Comparison of ENCODE assay signal across 25 cellular contexts in genomic region chr5:55620781-55621180, GRCh38.
DNase-seq lines count a peak whose midpoint lies in the region; ATAC-seq and TF ChIP-seq lines count a peak whose summit lies in the region.
"Had no signal": no experiment of that assay in that cellular context is flagged by ENCODE, and none has a peak within 500 bp of the region (broad histone marks: within the 10 kb centered on the region; RNA-seq: fewer than 3 reads in every experiment).

No MANE protein-coding gene starts in this region.

- TF ChIP-seq CTCF in Peyer's patch (IDR thresholded peaks at IDR 0.05) (no peak), nephron (IDR thresholded peaks at IDR 0.05; ENCODE audit: unreplicated experiment in 3 of 3) (no peak)

- H3K4me1 ChIP-seq in Peyer's patch: no peaks in the 10 kb centered on the region
- H3K4me1 ChIP-seq in subcutaneous abdominal adipose tissue (ENCODE audit: control insufficient read depth in 5 of 5, insufficient read depth in 5 of 5, low read length in 5 of 5): peaks cover 0 to 11% (median 7%) of the 10 kb centered on the region in 5 donors

- peak overlapping the region; percentile 16 to 65 (median 27) for H3K27ac Mint-ChIP-seq in nephron
- H3K27ac Mint-ChIP-seq: activated naive CD4-positive, alpha-beta T cell treated with anti-CD3 and anti-CD28 coated beads, Interleukin-2, amount 50 U/mL, for 72 hours; activated T-helper 2 cell treated with anti-CD3 and anti-CD28 coated beads, Interferon-gamma antibody, Interleukin-2, Interleukin-4, amounts not matched to agents 10 μg/mL and 5 μg/mL and 100 μg/mL, durations not matched to agents 14 hours and 24 hours and 36 hours; naive B cell; stimulated activated naive B cell treated with anti-CD40 and anti-IgM and Interleukin-4, amounts not matched to agents 10 μg/mL and 1 μg/mL and 100 μg/mL, for 72 hours had no signal

- H3K27ac ChIP-seq in Peyer's patch (peak overlapping the region; percentile 22 to 60 (median 41)), subcutaneous abdominal adipose tissue (ENCODE audit: low read depth, low read length) (peak overlapping the region; percentile 15)
- H3K27ac ChIP-seq: skin epidermis had no signal

- no peak for TF ChIP-seq POLR2A in Peyer's patch (IDR thresholded peaks at IDR 0.05)

- H3K27me3 Mint-ChIP-seq in nephron (ENCODE audit: low read depth): no peaks in the 10 kb centered on the region
- H3K27me3 Mint-ChIP-seq: naive B cell; stimulated activated naive B cell treated with anti-CD40 and anti-IgM and Interleukin-4, amounts not matched to agents 10 μg/mL and 1 μg/mL and 100 μg/mL, for 72 hours had no signal

- no peak overlapping the region for H3K9ac ChIP-seq in subcutaneous abdominal adipose tissue (ENCODE audit: low read length in 5 of 5)

- H3K4me1 Mint-ChIP-seq in nephron: peaks cover 25% of the 10 kb centered on the region
- H3K4me1 Mint-ChIP-seq: naive B cell; stimulated activated naive B cell treated with anti-CD40 and anti-IgM and Interleukin-4, amounts not matched to agents 10 μg/mL and 1 μg/mL and 100 μg/mL, for 72 hours had no signal

- H3K9me3 ChIP-seq in Peyer's patch: no peaks in the 10 kb centered on the region
- H3K9me3 ChIP-seq in subcutaneous abdominal adipose tissue (ENCODE audit: control insufficient read depth in 5 of 5, low read length in 5 of 5): no peaks in the 10 kb centered on the region
- H3K9me3 ChIP-seq: MG63 had no signal

- DNase-seq in Peyer's patch (no peak), left lobe of liver (ENCODE audit: low spot score) (no peak), NCI-H146 (lab: John Stamatoyannopoulos, UW) (no peak), HK-2 (ENCODE audit: unreplicated experiment) (no peak)
- no peak for DNase-seq in NK-92 treated with Interleukin-12 subunit alpha and Interleukin-12 subunit beta, amount 100 ng/mL, for 24 hours (lab: John Stamatoyannopoulos, UW)
- DNase-seq in activated naive CD4-positive, alpha-beta T cell (lab: John Stamatoyannopoulos, UW): no peak
- DNase-seq: activated CD4-positive, alpha-beta T cell treated with anti-CD3 and anti-CD28 coated beads for 4 hours; activated T-cell treated with anti-CD3 and anti-CD28 coated beads for 4 hours; DMS153; GOT3; hippocampal formation; KG1; left cardiac atrium; mesendoderm; MG63; naive B cell; NCI-H2029 treated with DMSO at 0.1 percent for 48 hours; NCI-H524 treated with DMSO at 0.1 percent for 48 hours; SIG-M5; stimulated activated naive B cell treated with anti-CD40 and anti-IgM and Interleukin-4, amounts not matched to agents 10 μg/mL and 1 μg/mL and 100 μg/mL, for 72 hours had no signal

- peak; percentile 13 for ATAC-seq in left lobe of liver
- ATAC-seq: activated naive CD4-positive, alpha-beta T cell treated with anti-CD3 and anti-CD28 coated beads, Interleukin-2, amount 50 U/mL, for 72 hours; left cardiac atrium; stimulated activated naive B cell treated with anti-CD40 and anti-IgM and Interleukin-4, amounts not matched to agents 10 μg/mL and 1 μg/mL and 100 μg/mL, for 72 hours had no signal

- H3K4me3 Mint-ChIP-seq in nephron: no peak overlapping the region
- H3K4me3 Mint-ChIP-seq: naive B cell; stimulated activated naive B cell treated with anti-CD40 and anti-IgM and Interleukin-4, amounts not matched to agents 10 μg/mL and 1 μg/mL and 100 μg/mL, for 72 hours had no signal

- no peaks in the 10 kb centered on the region for H3K36me3 ChIP-seq in Peyer's patch
- no peaks in the 10 kb centered on the region for H3K36me3 ChIP-seq in subcutaneous abdominal adipose tissue (ENCODE audit: control insufficient read depth in 5 of 5, insufficient read depth in 5 of 5, low read length in 5 of 5)
- H3K36me3 ChIP-seq: MG63 had no signal

- no peak overlapping the region for H3K4me3 ChIP-seq in Peyer's patch
- no peak overlapping the region for H3K4me3 ChIP-seq in subcutaneous abdominal adipose tissue (ENCODE audit: low read depth in 1 of 5, low read length in 5 of 5)
- H3K4me3 ChIP-seq: MG63, skin epidermis had no signal

- no peaks in the 10 kb centered on the region for H3K27me3 ChIP-seq in Peyer's patch
- H3K27me3 ChIP-seq in subcutaneous abdominal adipose tissue (ENCODE audit: control insufficient read depth in 5 of 5, insufficient read depth in 4 of 5, low read length in 5 of 5): no peaks in the 10 kb centered on the region
- H3K27me3 ChIP-seq: MG63 had no signal

- no peaks in the 10 kb centered on the region for H3K9me3 Mint-ChIP-seq in nephron
- H3K9me3 Mint-ChIP-seq: activated naive CD4-positive, alpha-beta T cell treated with anti-CD3 and anti-CD28 coated beads, Interleukin-2, amount 50 U/mL, for 72 hours; activated T-helper 2 cell treated with anti-CD3 and anti-CD28 coated beads, Interferon-gamma antibody, Interleukin-2, Interleukin-4, amounts not matched to agents 10 μg/mL and 5 μg/mL and 100 μg/mL, durations not matched to agents 14 hours and 24 hours and 36 hours; naive B cell; stimulated activated naive B cell treated with anti-CD40 and anti-IgM and Interleukin-4, amounts not matched to agents 10 μg/mL and 1 μg/mL and 100 μg/mL, for 72 hours had no signal

- no peaks in the 10 kb centered on the region for H3K36me3 Mint-ChIP-seq in nephron (ENCODE audit: low read depth)
- H3K36me3 Mint-ChIP-seq: activated naive CD4-positive, alpha-beta T cell treated with anti-CD3 and anti-CD28 coated beads, Interleukin-2, amount 50 U/mL, for 72 hours had no signal
